In genomic region chr2:16908671-16909070, GRCh38 we compare ENCODE assay signal across 34 cellular contexts.
DNase-seq lines count a peak whose midpoint lies in the region; ATAC-seq, FAIRE-seq and TF ChIP-seq lines count a peak whose summit lies in the region.
"Had no signal": no experiment of that assay in that cellular context is flagged by ENCODE, and none has a peak within 500 bp of the region (broad histone marks: within the 10 kb centered on the region; RNA-seq: fewer than 3 reads in every experiment).

No MANE protein-coding gene starts in this region.

- H3K4me3 Mint-ChIP-seq in astrocyte (ENCODE audit: unreplicated experiment), result no peak overlapping the region
- H3K4me3 Mint-ChIP-seq in T-cell, result no peak overlapping the region
- H3K4me3 Mint-ChIP-seq: activated T-cell treated with anti-CD3 and anti-CD28 coated beads, Interleukin-2, amount 50 U/mL, for 24 hours; B cell; CD8-positive, alpha-beta T cell; naive thymus-derived CD8-positive, alpha-beta T cell had no signal

- H3K36me3 ChIP-seq in astrocyte (ENCODE audit: insufficient read depth, low read length) (no peaks in the 10 kb centered on the region), SK-N-SH (replicated peaks in 1 of 2; ENCODE audit: control insufficient read depth in 1 of 2, insufficient read depth in 2 of 2, low read length in 1 of 2) (no peaks in the 10 kb centered on the region), mucosa of descending colon (ENCODE audit: low read depth) (no peaks in the 10 kb centered on the region)
- H3K36me3 ChIP-seq: colonic mucosa, MG63, transverse colon had no signal

- no peak overlapping the region for H3K4me2 ChIP-seq in astrocyte (ENCODE audit: low read length)
- H3K4me2 ChIP-seq in SK-N-SH, result no peak overlapping the region

- H3K27ac Mint-ChIP-seq in astrocyte (ENCODE audit: unreplicated experiment) (peak overlapping the region; percentile 11), T-cell (no peak overlapping the region)
- H3K27ac Mint-ChIP-seq: activated T-cell treated with anti-CD3 and anti-CD28 coated beads, Interleukin-2, amount 50 U/mL, for 24 hours; B cell; CD8-positive, alpha-beta T cell; naive thymus-derived CD8-positive, alpha-beta T cell had no signal

- ATAC-seq in HG03521 (IDR thresholded peaks at IDR 0.05; ENCODE audit: unreplicated experiment) (no peak), T-cell (replicated peaks in 1 of 4) (no peak), mucosa of descending colon (no peak)
- ATAC-seq: CD8-positive, alpha-beta T cell; K562; left ventricle myocardium superior; naive thymus-derived CD8-positive, alpha-beta T cell had no signal

- H3K4me1 ChIP-seq in astrocyte (ENCODE audit: insufficient read depth, low read length) (no peaks in the 10 kb centered on the region), SK-N-SH (ENCODE audit: control insufficient read depth in 1 of 2, insufficient read depth in 2 of 2, low read depth in 1 of 2, low read length in 1 of 2) (no peaks in the 10 kb centered on the region), mucosa of descending colon (ENCODE audit: low read depth) (no peaks in the 10 kb centered on the region)
- H3K4me1 ChIP-seq: colonic mucosa, transverse colon had no signal

- H4K20me1 ChIP-seq in astrocyte (ENCODE audit: insufficient read depth, low read length) (no peaks in the 10 kb centered on the region), SK-N-SH (ENCODE audit: insufficient read depth) (no peaks in the 10 kb centered on the region)

- POLR2A ChIA-PET in SK-N-SH (lab: Yijun Ruan, JAX), result no interaction called here
- POLR2A ChIA-PET in T-cell (lab: Charles Lee), result no interaction called here

- CTCF ChIA-PET in SK-N-SH (lab: Yijun Ruan, JAX) (interaction anchor here (0.9 to 2.0 kb wide), 6 partner anchors 9 to 737 kb away, joined by 3 to 9 read pairs (median 4); no protein-coding TSS in a partner anchor), T-cell (lab: Charles Lee) (no interaction called here)

- no peak for TF ChIP-seq CTCF in astrocyte (IDR thresholded peaks at IDR 0.05; ENCODE audit: insufficient read depth, low read depth, low read length)
- TF ChIP-seq CTCF in fibroblast of mammary gland (conservative IDR thresholded peaks at IDR 0.05; ENCODE audit: control insufficient read depth, insufficient read depth, low read depth, low read length), result no peak
- no peak for TF ChIP-seq CTCF in SK-N-SH (IDR thresholded peaks at IDR 0.05)
- TF ChIP-seq CTCF in mucosa of descending colon (IDR thresholded peaks at IDR 0.05), result no peak

- H3K27me3 ChIP-seq in astrocyte (ENCODE audit: insufficient read depth, low read length) (no peaks in the 10 kb centered on the region), SK-N-SH (ENCODE audit: insufficient read depth) (no peaks in the 10 kb centered on the region)
- H3K27me3 ChIP-seq: colonic mucosa, MG63, transverse colon had no signal

- DNase-seq in A172 (ENCODE audit: low spot score) (peak; percentile 42), HS-5 (ENCODE audit: low read depth) (peak; percentile 29), astrocyte (ENCODE audit: low read depth) (peak; percentile 30), fibroblast of mammary gland (ENCODE audit: low read depth) (peak; percentile 5), SK-N-SH (no peak), T-cell (no peak), mucosa of descending colon (no peak)
- DNase-seq: activated CD4-positive, alpha-beta T cell treated with anti-CD3 and anti-CD28 coated beads for 4 hours; activated gamma-delta T cell treated with Interleukin-2 at 50 U/mL for 16 hours; activated T-cell treated with anti-CD3 and anti-CD28 coated beads, Interleukin-2, amount 50 U/mL, for 24 hours; CD8-positive, alpha-beta T cell; colonic mucosa; effector CD8-positive, alpha-beta T cell; EL; erythroblast; GOT3; left ventricle myocardium superior; MG63; midbrain; naive thymus-derived CD8-positive, alpha-beta T cell; NCI-H2029; NCI-H69; retina; T-helper 2 cell; transverse colon had no signal

- no peak overlapping the region for H3K4me3 ChIP-seq in astrocyte (ENCODE audit: insufficient read depth, low read depth, low read length)
- no peak overlapping the region for H3K4me3 ChIP-seq in fibroblast of mammary gland (ENCODE audit: control insufficient read depth, low read depth, low read length)
- H3K4me3 ChIP-seq in SK-N-SH (ENCODE audit: low read depth in 2 of 2, low read length in 1 of 2), result no peak overlapping the region
- H3K4me3 ChIP-seq in mucosa of descending colon, result no peak overlapping the region
- H3K4me3 ChIP-seq: colonic mucosa, K562, MG63, SK-N-MC, transverse colon had no signal

- intact Hi-C loops in mucosa of descending colon (cut with DNase I, micrococcal nuclease), result no loop called here

- H3K36me3 Mint-ChIP-seq in astrocyte (ENCODE audit: low read depth, unreplicated experiment), result no peaks in the 10 kb centered on the region
- H3K36me3 Mint-ChIP-seq in T-cell, result no peaks in the 10 kb centered on the region
- H3K36me3 Mint-ChIP-seq: CD8-positive, alpha-beta T cell; naive thymus-derived CD8-positive, alpha-beta T cell had no signal

- TF ChIP-seq RAD21 in SK-N-SH (IDR thresholded peaks at IDR 0.05; ENCODE audit: low read length), result no peak

- H3K9me3 Mint-ChIP-seq in astrocyte (ENCODE audit: unreplicated experiment), result peaks cover 2% of the 10 kb centered on the region
- peaks cover 0 to 9% (median 3%) of the 10 kb centered on the region in 3 donors for H3K9me3 Mint-ChIP-seq in T-cell

- H3K9me3 ChIP-seq in astrocyte (ENCODE audit: insufficient read depth, low read depth, low read length) (no peaks in the 10 kb centered on the region), SK-N-SH (no peaks in the 10 kb centered on the region), mucosa of descending colon (no peaks in the 10 kb centered on the region)
- H3K9me3 ChIP-seq: colonic mucosa, MG63, transverse colon had no signal

- H3K27ac ChIP-seq in astrocyte (ENCODE audit: low read depth, low read length) (no peak overlapping the region), SK-N-SH (ENCODE audit: low read depth in 2 of 2, low read length in 1 of 2) (no peak overlapping the region)
- H3K27ac ChIP-seq: colonic mucosa, SK-N-MC, transverse colon had no signal

- 33% methylated on average over 1 of the region's 1 CpG for WGBS in SK-N-SH (ENCODE audit: low lambda C conversion rate)

- H3F3A ChIP-seq in SK-N-SH (replicated peaks; ENCODE audit: insufficient read depth), result no peaks in the 10 kb centered on the region

- H3K27me3 Mint-ChIP-seq in astrocyte (ENCODE audit: low read depth, unreplicated experiment) (no peaks in the 10 kb centered on the region), T-cell (no peaks in the 10 kb centered on the region)
- H3K27me3 Mint-ChIP-seq: activated T-cell treated with anti-CD3 and anti-CD28 coated beads, Interleukin-2, amount 50 U/mL, for 24 hours; B cell; naive thymus-derived CD8-positive, alpha-beta T cell had no signal

- no peaks in the 10 kb centered on the region for H3K79me2 ChIP-seq in astrocyte (ENCODE audit: insufficient read depth, low read length)
- H3K79me2 ChIP-seq in SK-N-SH (ENCODE audit: insufficient read depth), result no peaks in the 10 kb centered on the region

- no peak for TF ChIP-seq EP300 in SK-N-SH (IDR thresholded peaks at IDR 0.05; ENCODE audit: borderline replicate concordance in 1 of 2, low read depth in 1 of 2, low read length in 1 of 2)

- no peak overlapping the region for H2AFZ ChIP-seq in astrocyte (ENCODE audit: low read depth, low read length)
- no peak overlapping the region for H2AFZ ChIP-seq in SK-N-SH (ENCODE audit: low read depth)

- H3K9ac ChIP-seq in astrocyte (ENCODE audit: low read length) (no peak overlapping the region), SK-N-SH (no peak overlapping the region)

- peaks cover 4% of the 10 kb centered on the region for H3K4me1 Mint-ChIP-seq in astrocyte (ENCODE audit: low read depth, unreplicated experiment)
- H3K4me1 Mint-ChIP-seq in T-cell, result no peaks in the 10 kb centered on the region
- H3K4me1 Mint-ChIP-seq: B cell; naive thymus-derived CD8-positive, alpha-beta T cell had no signal

- FAIRE-seq in astrocyte (lab: Jason Lieb, UNC), result no peak
- FAIRE-seq: A204.1, frontal cortex, HTR-8/SVneo, islet of Langerhans, K562, RCC 7860 had no signal

- H3K9me2 ChIP-seq in SK-N-SH, result no peaks in the 10 kb centered on the region

TF ChIP-seq in SK-N-SH, 30 proteins besides CTCF, POLR2A, EP300 and RAD21:
- TF ChIP-seq USF1 (IDR thresholded peaks at IDR 0.05; ENCODE audit: borderline replicate concordance, low read depth), result no peak
- TF ChIP-seq JUND (IDR thresholded peaks at IDR 0.05), result no peak
- TF ChIP-seq TAF1 (IDR thresholded peaks at IDR 0.05; ENCODE audit: borderline replicate concordance, low read depth, low read length), result no peak
- TF ChIP-seq FOXJ3 (CRISPR knock-in tag; IDR thresholded peaks at IDR 0.05), result no peak
- no peak for TF ChIP-seq RFX5 (IDR thresholded peaks at IDR 0.05; ENCODE audit: low read length)

Comparison
In these comparisons a context has a peak if more than half of its experiments do, and no peak if none do; other contexts are left out.
1. DNase-seq: peak in A172 (single experiment), HS-5 (single experiment), astrocyte (single experiment) and fibroblast of mammary gland (single experiment); none in SK-N-SH (single experiment), T-cell (0 of 34) and mucosa of descending colon (0 of 3).